16 cellular contexts compared by ENCODE assay signal in the genomic region with DNA sequence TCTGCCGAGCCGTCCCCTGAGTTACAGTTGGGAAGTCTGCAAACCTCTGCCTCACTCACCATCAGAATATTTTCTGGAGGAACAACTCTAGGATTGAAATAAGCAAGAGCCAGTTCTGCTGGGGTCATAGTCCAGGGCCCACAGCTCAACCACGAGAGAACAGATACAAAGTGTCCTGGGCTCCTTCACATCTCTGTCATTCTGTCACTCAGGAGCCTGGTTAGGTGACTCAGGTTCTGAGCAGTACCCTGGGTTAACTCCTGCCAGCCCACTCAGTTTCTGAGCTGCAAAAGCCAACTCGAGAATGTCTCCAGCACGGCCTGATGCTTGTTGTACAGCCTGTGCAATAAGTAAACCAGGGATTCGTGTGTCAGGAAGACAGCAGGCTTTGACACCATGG.
A peak's percentile ranks its signal among the peaks of the same experiment; 100 is the strongest.
DNase-seq lines count a peak whose midpoint lies in the region; ATAC-seq and TF ChIP-seq lines count a peak whose summit lies in the region.
"Had no signal": no experiment of that assay in that cellular context is flagged by ENCODE, and none has a peak within 500 bp of the region (broad histone marks: within the 10 kb centered on the region; RNA-seq: fewer than 3 reads in every experiment).

No MANE protein-coding gene starts in this region.

- peak overlapping the region; percentile 33 to 51 for H3K4me3 Mint-ChIP-seq in effector memory CD8-positive, alpha-beta T cell
- H3K4me3 Mint-ChIP-seq: dendritic cell treated with granulocyte-macrophage colony-stimulating factor and Interleukin-4, amounts not matched to agents 40 ng/mL and 50 ng/mL, for 4 days; T-helper 1 cell treated with Interleukin-12 subunit alpha and Interleukin-12 subunit beta and Interleukin-4 antibody, amounts not matched to agents 30 μg/mL and 1 μg/mL, for 36 hours; WTC11 had no signal

- H3K36me3 Mint-ChIP-seq in effector memory CD8-positive, alpha-beta T cell (ENCODE audit: insufficient read depth): no peaks in the 10 kb centered on the region
- H3K36me3 Mint-ChIP-seq: WTC11 had no signal

- no peak for TF ChIP-seq CTCF in upper lobe of right lung (IDR thresholded peaks at IDR 0.05)

- peaks cover 24% of the 10 kb centered on the region for H3K4me1 ChIP-seq in upper lobe of right lung

- no peaks in the 10 kb centered on the region for H3K27me3 Mint-ChIP-seq in effector memory CD8-positive, alpha-beta T cell
- H3K27me3 Mint-ChIP-seq: dendritic cell treated with granulocyte-macrophage colony-stimulating factor and Interleukin-4, amounts not matched to agents 40 ng/mL and 50 ng/mL, for 4 days had no signal

- H3K27me3 ChIP-seq in upper lobe of right lung: no peaks in the 10 kb centered on the region
- H3K27me3 ChIP-seq: BLaER1 treated with 17β-estradiol and CSF1 and Interleukin-3, amounts not matched to agents 10 nM and 100 nM; left lung had no signal

- H3K4me1 Mint-ChIP-seq in effector memory CD8-positive, alpha-beta T cell (ENCODE audit: low read depth in 2 of 2): peaks cover 52 to 59% of the 10 kb centered on the region in 2 donors

- no peak overlapping the region for H3K4me3 ChIP-seq in upper lobe of right lung
- H3K4me3 ChIP-seq: BLaER1 treated with 17β-estradiol and CSF1 and Interleukin-3, amounts not matched to agents 10 nM and 100 nM; left lung had no signal

- in situ Hi-C loops in G401 (cut with HindIII; ENCODE audit: low sequenced_read_pairs): no loop called here

- H3K9me3 ChIP-seq in upper lobe of right lung: no peaks in the 10 kb centered on the region
- H3K9me3 ChIP-seq: BLaER1 treated with 17β-estradiol and CSF1 and Interleukin-3, amounts not matched to agents 10 nM and 100 nM; left lung had no signal

- no peaks in the 10 kb centered on the region for H3K36me3 ChIP-seq in upper lobe of right lung
- H3K36me3 ChIP-seq: BLaER1 treated with 17β-estradiol and CSF1 and Interleukin-3, amounts not matched to agents 10 nM and 100 nM; left lung had no signal

- H3K9me3 Mint-ChIP-seq in effector memory CD8-positive, alpha-beta T cell: no peaks in the 10 kb centered on the region
- H3K9me3 Mint-ChIP-seq: dendritic cell treated with granulocyte-macrophage colony-stimulating factor and Interleukin-4, amounts not matched to agents 40 ng/mL and 50 ng/mL, for 4 days; T-helper 1 cell treated with Interleukin-12 subunit alpha and Interleukin-12 subunit beta and Interleukin-4 antibody, amounts not matched to agents 30 μg/mL and 1 μg/mL, for 36 hours; WTC11 had no signal

- H3K27ac Mint-ChIP-seq in effector memory CD8-positive, alpha-beta T cell: peak overlapping the region; percentile 60 to 77
- H3K27ac Mint-ChIP-seq: dendritic cell treated with granulocyte-macrophage colony-stimulating factor and Interleukin-4, amounts not matched to agents 40 ng/mL and 50 ng/mL, for 4 days; T-helper 1 cell treated with Interleukin-12 subunit alpha and Interleukin-12 subunit beta and Interleukin-4 antibody, amounts not matched to agents 30 μg/mL and 1 μg/mL, for 36 hours; WTC11 had no signal

- no peak for ATAC-seq in effector memory CD8-positive, alpha-beta T cell (replicated peaks)
- ATAC-seq in upper lobe of right lung: no peak
- ATAC-seq: HepG2, left lung, WTC11 had no signal

- DNase-seq in activated CD4-positive, alpha-beta T cell treated with anti-CD3 and anti-CD28 coated beads for 48 hours: peak; percentile 59
- DNase-seq in activated CD4-positive, alpha-beta T cell treated with anti-CD3 and anti-CD28 coated beads, Interleukin-2, amount 50 U/mL, for 4 hours: no peak
- DNase-seq in G401 (ENCODE audit: low spot score) (peak; percentile 38), NCI-H524 (lab: John Stamatoyannopoulos, UW) (no peak), SK-N-DZ (ENCODE audit: low spot score) (no peak), upper lobe of right lung (no peak)
- DNase-seq in effector memory CD8-positive, alpha-beta T cell: no peak
- DNase-seq in stimulated activated CD4-positive, alpha-beta T cell treated with anti-CD3 and anti-CD28 coated beads, Interleukin-2, amount 100 ng/mL, for 48 hours: peak; percentile 11 to 16
- DNase-seq: left lung, NCI-H1694, occipital lobe had no signal

- intact Hi-C loops in upper lobe of right lung (cut with DNase I): no loop called here

- no peak overlapping the region for H3K27ac ChIP-seq in upper lobe of right lung
- H3K27ac ChIP-seq: BLaER1 treated with 17β-estradiol and CSF1 and Interleukin-3, amounts not matched to agents 10 nM and 100 nM had no signal

Comparison
In these comparisons a context has a peak if more than half of its experiments do, and no peak if none do; other contexts are left out.
1. DNase-seq: peak in activated CD4-positive, alpha-beta T cell treated with anti-CD3 and anti-CD28 coated beads for 48 hours (single experiment), G401 (single experiment) and stimulated activated CD4-positive, alpha-beta T cell treated with anti-CD3 and anti-CD28 coated beads, Interleukin-2, amount 100 ng/mL, for 48 hours (2 of 2); none in activated CD4-positive, alpha-beta T cell treated with anti-CD3 and anti-CD28 coated beads, Interleukin-2, amount 50 U/mL, for 4 hours (0 of 2), effector memory CD8-positive, alpha-beta T cell (0 of 3), NCI-H524 (0 of 2), SK-N-DZ (single experiment) and upper lobe of right lung (single experiment).